1 cellular context compared by ENCODE assay signal in the genomic region with DNA sequence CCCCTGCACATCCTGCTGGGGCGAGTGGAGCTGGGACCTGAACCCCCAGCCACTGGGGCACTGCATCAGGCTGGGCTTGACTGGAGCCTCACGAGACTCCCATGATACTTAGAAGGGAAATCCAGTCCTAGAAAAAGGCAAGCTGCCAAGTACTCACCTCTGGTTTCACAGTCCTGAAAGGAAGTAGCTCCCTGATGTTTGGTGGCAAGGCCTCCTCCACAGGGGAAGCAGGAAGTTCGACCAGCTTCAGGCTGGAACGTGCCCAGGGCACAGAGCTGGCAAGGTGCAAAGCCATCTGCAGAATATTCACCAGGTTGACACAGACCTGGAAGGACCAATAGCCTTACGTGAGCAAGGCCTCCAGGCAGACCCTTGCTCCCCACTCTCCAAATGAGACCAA.
TF ChIP-seq lines count a peak whose summit lies in the region.

No MANE protein-coding gene starts in this region.

TF ChIP-seq in SK-N-SH, 30 proteins besides CTCF, POLR2A, EP300 and RAD21 (continued from another document):
- TF ChIP-seq, protein P1, sequence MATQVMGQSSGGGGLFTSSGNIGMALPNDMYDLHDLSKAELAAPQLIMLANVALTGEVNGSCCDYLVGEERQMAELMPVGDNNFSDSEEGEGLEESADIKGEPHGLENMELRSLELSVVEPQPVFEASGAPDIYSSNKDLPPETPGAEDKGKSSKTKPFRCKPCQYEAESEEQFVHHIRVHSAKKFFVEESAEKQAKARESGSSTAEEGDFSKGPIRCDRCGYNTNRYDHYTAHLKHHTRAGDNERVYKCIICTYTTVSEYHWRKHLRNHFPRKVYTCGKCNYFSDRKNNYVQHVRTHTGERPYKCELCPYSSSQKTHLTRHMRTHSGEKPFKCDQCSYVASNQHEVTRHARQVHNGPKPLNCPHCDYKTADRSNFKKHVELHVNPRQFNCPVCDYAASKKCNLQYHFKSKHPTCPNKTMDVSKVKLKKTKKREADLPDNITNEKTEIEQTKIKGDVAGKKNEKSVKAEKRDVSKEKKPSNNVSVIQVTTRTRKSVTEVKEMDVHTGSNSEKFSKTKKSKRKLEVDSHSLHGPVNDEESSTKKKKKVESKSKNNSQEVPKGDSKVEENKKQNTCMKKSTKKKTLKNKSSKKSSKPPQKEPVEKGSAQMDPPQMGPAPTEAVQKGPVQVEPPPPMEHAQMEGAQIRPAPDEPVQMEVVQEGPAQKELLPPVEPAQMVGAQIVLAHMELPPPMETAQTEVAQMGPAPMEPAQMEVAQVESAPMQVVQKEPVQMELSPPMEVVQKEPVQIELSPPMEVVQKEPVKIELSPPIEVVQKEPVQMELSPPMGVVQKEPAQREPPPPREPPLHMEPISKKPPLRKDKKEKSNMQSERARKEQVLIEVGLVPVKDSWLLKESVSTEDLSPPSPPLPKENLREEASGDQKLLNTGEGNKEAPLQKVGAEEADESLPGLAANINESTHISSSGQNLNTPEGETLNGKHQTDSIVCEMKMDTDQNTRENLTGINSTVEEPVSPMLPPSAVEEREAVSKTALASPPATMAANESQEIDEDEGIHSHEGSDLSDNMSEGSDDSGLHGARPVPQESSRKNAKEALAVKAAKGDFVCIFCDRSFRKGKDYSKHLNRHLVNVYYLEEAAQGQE (IDR thresholded peaks at IDR 0.05; ENCODE audit: low read depth, low read length), result no peak
- no peak for TF ChIP-seq SMC3 (IDR thresholded peaks at IDR 0.05; ENCODE audit: low read depth, low read length)
TF ChIP-seq in SK-N-SH: peak in this region for 0.
